In genomic region chr11:47132490-47132889, GRCh38 we compare ENCODE assay signal across 23 cellular contexts.
"Had no signal": no experiment of that assay in that cellular context is flagged by ENCODE, and none has a peak within 500 bp of the region (broad histone marks: within the 10 kb centered on the region; RNA-seq: fewer than 3 reads in every experiment).

No MANE protein-coding gene starts in this region.

- H3K36me3 ChIP-seq: neutrophil, thoracic aorta had no signal

- H3K27me3 ChIP-seq: esophagus muscularis mucosa, heart right ventricle, neutrophil, spleen, tibial nerve, upper lobe of left lung had no signal

- H3K4me3 ChIP-seq: coronary artery, esophagus muscularis mucosa, heart right ventricle, lower lobe of right lung, spleen, thoracic aorta, tibial nerve, upper lobe of left lung had no signal

- H3K27ac ChIP-seq: coronary artery, epithelial cell of prostate, esophagus muscularis mucosa, heart right ventricle, lower lobe of right lung, neutrophil, parathyroid adenoma, spleen, thoracic aorta, tibial nerve, upper lobe of left lung had no signal

- FAIRE-seq: islet of Langerhans, urothelium cell line had no signal

- H3K9me3 ChIP-seq: esophagus muscularis mucosa, heart right ventricle, lower lobe of right lung, neutrophil, spleen, thoracic aorta, tibial nerve, upper lobe of left lung had no signal

- ATAC-seq: heart right ventricle; left cardiac atrium; left ventricle myocardium superior; lower lobe of right lung; natural killer cell; sciatic nerve; stimulated activated memory B cell treated with anti-CD40 and anti-IgM and Interleukin-4, amounts not matched to agents 10 μg/mL and 1 μg/mL and 100 μg/mL, for 72 hours; stimulated activated naive CD8-positive, alpha-beta T cell treated with anti-CD3 and anti-CD28 coated beads, Interleukin-15, Interleukin-2, amounts not matched to agents 100 U/mL and 50 U/mL, for 24 hours had no signal

- H3K4me1 ChIP-seq: esophagus muscularis mucosa, lower lobe of right lung, spleen, upper lobe of left lung had no signal

- DNase-seq: foreskin melanocyte; glutamatergic neuron; heart right ventricle; hippocampal formation; left cardiac atrium; left ventricle myocardium superior; lower lobe of right lung; natural killer cell; spleen; stimulated activated CD4-positive, alpha-beta T cell treated with anti-CD3 and anti-CD28 coated beads, Interleukin-4, amount 100 ng/mL, for 4 hours; stimulated activated naive CD8-positive, alpha-beta T cell treated with anti-CD3 and anti-CD28 coated beads, Interleukin-15, Interleukin-2, amounts not matched to agents 100 U/mL and 50 U/mL, for 24 hours; upper lobe of left lung had no signal
